Comparison of ENCODE assay signal across 22 cellular contexts in genomic region chr3:195247086-195247862, GRCh38. TPM values are rescaled to one million over a fixed set of nuclear protein-coding genes. Genes with fewer than 3 reads are reported as not detected.
DNase-seq lines count a peak whose midpoint lies in the region; ATAC-seq and TF ChIP-seq lines count a peak whose summit lies in the region.
"Had no signal": no experiment of that assay in that cellular context is flagged by ENCODE, and none has a peak within 500 bp of the region (broad histone marks: within the 10 kb centered on the region; RNA-seq: fewer than 3 reads in every experiment).

No MANE protein-coding gene starts in this region.

- H3K27ac Mint-ChIP-seq in endothelial cell (ENCODE audit: unreplicated experiment) (peak overlapping the region; percentile 8), natural killer cell (peak overlapping the region in 1 of 2 donors; percentile 35), type B pancreatic cell (no peak overlapping the region)
- H3K27ac Mint-ChIP-seq: activated CD4-positive, alpha-beta T cell treated with anti-CD3 and anti-CD28 coated beads, Interleukin-2, amount 10 ng/mL, durations not matched to agents 24 days and 14 days had no signal

- peaks cover 34% of the 10 kb centered on the region for H3K79me1 ChIP-seq in mesendoderm (ENCODE audit: low read length)

- no peak overlapping the region for H3K4ac ChIP-seq in mesendoderm (ENCODE audit: low read depth, low read length)

- H3K36me3 Mint-ChIP-seq in endothelial cell (ENCODE audit: low read depth, unreplicated experiment) (peaks cover 22% of the 10 kb centered on the region), natural killer cell (no peaks in the 10 kb centered on the region), type B pancreatic cell (peaks cover 33% of the 10 kb centered on the region)

- H3K27ac ChIP-seq in mesendoderm (ENCODE audit: low read depth, low read length), result no peak overlapping the region
- H3K27ac ChIP-seq: foreskin keratinocyte, RWPE1, spleen had no signal

- H3K18ac ChIP-seq in mesendoderm (ENCODE audit: low read length), result no peak overlapping the region

- DNase-seq in NCI-H446 treated with DMSO at 0.1 percent for 48 hours (lab: John Stamatoyannopoulos, UW), result peak; percentile 36
- no peak for DNase-seq in endothelial cell (ENCODE audit: low spot score)
- DNase-seq in natural killer cell, result peak; percentile 10
- DNase-seq in type B pancreatic cell (ENCODE audit: extremely low spot score, unreplicated experiment), result peak; percentile 58
- no peak for DNase-seq in activated naive CD4-positive, alpha-beta T cell treated with Interleukin-2 at 50 U/mL for 16 hours
- DNase-seq in NCI-H1092 treated with DMSO at 0.1 percent for 48 hours (lab: John Stamatoyannopoulos, UW), result no peak
- no peak for DNase-seq in mesendoderm
- DNase-seq: activated CD4-positive, alpha-beta T cell treated with anti-CD3 and anti-CD28 coated beads, Interleukin-2, amount 10 ng/mL, durations not matched to agents 24 days and 14 days; activated effector memory CD4-positive, alpha-beta T cell treated with Interleukin-2 at 50 U/mL for 16 hours; foreskin keratinocyte; hippocampal formation; immature natural killer cell; IMR-90; NCI-H1092; NCI-H187 treated with DMSO at 0.1 percent for 48 hours; NCI-H748 treated with DMSO at 0.1 percent for 48 hours; SK-N-SH; stimulated activated CD4-positive, alpha-beta T cell treated with anti-CD3 and anti-CD28 coated beads, Interleukin-4, amount 100 ng/mL, for 24 hours; stimulated activated naive CD8-positive, alpha-beta T cell treated with anti-CD3 and anti-CD28 coated beads, Interleukin-15, Interleukin-2, amounts not matched to agents 100 U/mL and 50 U/mL, for 24 hours had no signal

- intact Hi-C loops in natural killer cell (cut with micrococcal nuclease), result no loop called here

- no CpG with 5 or more reads among the region's 24 CpGs for WGBS in mesendoderm (ENCODE audit: extremely low coverage, insufficient coverage, low lambda C conversion rate)

- H2BK120ac ChIP-seq in mesendoderm (ENCODE audit: low read depth, low read length), result no peak overlapping the region

- no peaks in the 10 kb centered on the region for H3K36me3 ChIP-seq in mesendoderm (ENCODE audit: control insufficient read depth, insufficient read depth, low read length)

- no peak overlapping the region for H4K5ac ChIP-seq in mesendoderm (ENCODE audit: low read length)

- no peak overlapping the region for H2BK5ac ChIP-seq in mesendoderm (ENCODE audit: low read length)

- no peak overlapping the region for H3K56ac ChIP-seq in mesendoderm (ENCODE audit: low read length)

- H3K9me3 Mint-ChIP-seq in endothelial cell (ENCODE audit: unreplicated experiment) (no peaks in the 10 kb centered on the region), natural killer cell (no peaks in the 10 kb centered on the region), type B pancreatic cell (peaks cover 6% of the 10 kb centered on the region)
- H3K9me3 Mint-ChIP-seq: activated CD4-positive, alpha-beta T cell treated with anti-CD3 and anti-CD28 coated beads, Interleukin-2, amount 10 ng/mL, durations not matched to agents 24 days and 14 days; immature natural killer cell had no signal

- no peak overlapping the region for H3K9ac ChIP-seq in mesendoderm (ENCODE audit: low read length)
- H3K9ac ChIP-seq: SK-N-SH had no signal

- H3K4me1 Mint-ChIP-seq in endothelial cell (ENCODE audit: unreplicated experiment) (peaks cover 34% of the 10 kb centered on the region), natural killer cell (peaks cover 21 to 26% of the 10 kb centered on the region in 2 donors), type B pancreatic cell (ENCODE audit: unreplicated experiment) (peaks cover 39% of the 10 kb centered on the region)

- peaks cover 5% of the 10 kb centered on the region for H3K4me1 ChIP-seq in mesendoderm (ENCODE audit: control insufficient read depth, low read depth, low read length)
- H3K4me1 ChIP-seq: foreskin keratinocyte had no signal

- no peaks in the 10 kb centered on the region for H3K27me3 ChIP-seq in mesendoderm (ENCODE audit: insufficient read depth, low read length, poor library complexity)
- H3K27me3 ChIP-seq: foreskin keratinocyte, spleen had no signal

- no peak for TF ChIP-seq CTCF in endothelial cell (IDR thresholded peaks at IDR 0.05; ENCODE audit: unreplicated experiment)
- TF ChIP-seq CTCF in natural killer cell (IDR thresholded peaks at IDR 0.05), result no peak
- no peak for TF ChIP-seq CTCF in type B pancreatic cell (conservative IDR thresholded peaks at IDR 0.05)

- ATAC-seq in natural killer cell, result no peak
- ATAC-seq: foreskin keratinocyte; stimulated activated naive CD8-positive, alpha-beta T cell treated with anti-CD3 and anti-CD28 coated beads, Interleukin-15, Interleukin-2, amounts not matched to agents 100 U/mL and 50 U/mL, for 24 hours had no signal

- no peak overlapping the region for H2BK15ac ChIP-seq in mesendoderm (replicated peaks; ENCODE audit: low read depth)

- H3K4me3 Mint-ChIP-seq in endothelial cell (ENCODE audit: unreplicated experiment) (no peak overlapping the region), natural killer cell (no peak overlapping the region), type B pancreatic cell (no peak overlapping the region)
- H3K4me3 Mint-ChIP-seq: activated CD4-positive, alpha-beta T cell treated with anti-CD3 and anti-CD28 coated beads, Interleukin-2, amount 10 ng/mL, durations not matched to agents 24 days and 14 days; CD4-positive, CD25-positive, alpha-beta regulatory T cell had no signal

- H3K4me2 ChIP-seq in mesendoderm (ENCODE audit: low read length), result no peak overlapping the region
- H3K4me2 ChIP-seq: SK-N-SH had no signal

- H4K8ac ChIP-seq in mesendoderm (ENCODE audit: low read depth, low read length), result no peak overlapping the region

- no peak overlapping the region for H3K23ac ChIP-seq in mesendoderm (ENCODE audit: low read length)

- H3K79me2 ChIP-seq in mesendoderm (ENCODE audit: control insufficient read depth, insufficient read depth, low read length), result peaks cover 35% of the 10 kb centered on the region

- no peak overlapping the region for H3K4me3 ChIP-seq in mesendoderm (ENCODE audit: low read length)
- H3K4me3 ChIP-seq: spleen had no signal

- H3K27me3 Mint-ChIP-seq in endothelial cell (ENCODE audit: unreplicated experiment), result peaks cover 14% of the 10 kb centered on the region
- H3K27me3 Mint-ChIP-seq in natural killer cell (ENCODE audit: low read depth in 2 of 2), result no peaks in the 10 kb centered on the region
- H3K27me3 Mint-ChIP-seq in type B pancreatic cell, result no peaks in the 10 kb centered on the region
- H3K27me3 Mint-ChIP-seq: activated CD4-positive, alpha-beta T cell treated with anti-CD3 and anti-CD28 coated beads, Interleukin-2, amount 10 ng/mL, durations not matched to agents 24 days and 14 days; CD4-positive, CD25-positive, alpha-beta regulatory T cell had no signal

- no peak overlapping the region for H2AK5ac ChIP-seq in mesendoderm (ENCODE audit: low read length)

RNA-seq across cellular contexts. Expression of gene XXYLT1, which starts 23.7 kb away (rescaled TPM):
- total RNA-seq in endothelial cell (ENCODE audit: unreplicated experiment) (25.0 TPM), natural killer cell (10 to 100 TPM in 2 of 3 donors, 1 to 10 TPM in 1; 8.7 to 13.6 (median 10.2) TPM), type B pancreatic cell (ENCODE audit: low replicate concordance) (10.4 and 27.0 TPM in 2 replicates)
- polyA plus RNA-seq in mesendoderm (2013, experiment 1 of 2), result 23.7 TPM
- polyA plus RNA-seq in mesendoderm (2013, experiment 2 of 2), result 23.4 TPM

Comparison
In these comparisons a context has a peak if more than half of its experiments do, and no peak if none do; other contexts are left out.
1. DNase-seq: peak in NCI-H446 treated with DMSO at 0.1 percent for 48 hours (single experiment), natural killer cell (single experiment) and type B pancreatic cell (single experiment); none in endothelial cell (single experiment), activated naive CD4-positive, alpha-beta T cell treated with Interleukin-2 at 50 U/mL for 16 hours (single experiment), NCI-H1092 treated with DMSO at 0.1 percent for 48 hours (single experiment) and mesendoderm (single experiment).